Comparison of ENCODE assay signal across 1 cellular context in the genomic region with DNA sequence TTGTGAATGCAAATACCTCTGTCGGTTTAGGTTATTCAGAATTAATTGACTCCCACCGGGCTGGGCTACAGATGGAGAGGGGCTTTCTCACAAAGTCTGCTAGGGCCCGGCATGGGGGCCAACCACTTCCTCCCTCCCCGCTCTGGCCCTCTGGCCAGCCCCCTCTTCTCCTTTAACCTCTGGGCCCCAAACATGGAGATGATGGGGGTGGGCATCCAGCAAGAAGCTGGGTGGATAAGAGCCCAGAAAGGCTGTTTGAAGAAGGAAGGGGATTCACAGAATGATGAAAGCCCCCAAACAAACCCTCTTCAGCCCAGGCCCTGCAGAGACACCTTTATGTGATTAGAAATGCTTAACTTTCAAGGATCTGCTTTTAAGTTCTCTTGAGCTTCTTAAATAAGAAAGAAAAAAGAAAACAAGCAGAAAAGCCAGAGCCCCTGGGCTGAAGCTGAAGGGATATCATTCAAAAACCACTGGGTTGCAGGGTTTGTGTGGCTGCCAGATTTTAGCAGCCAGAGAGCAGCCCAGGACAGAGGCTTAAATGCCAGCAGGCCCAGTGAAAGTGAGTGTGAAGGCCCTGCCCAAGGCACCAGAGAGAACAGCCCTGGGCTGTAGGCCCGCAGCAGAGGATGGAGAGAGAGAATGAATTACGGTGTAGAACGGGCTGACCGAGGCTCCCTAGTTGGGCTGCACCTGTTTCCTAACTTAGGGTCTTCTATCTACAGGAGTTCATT.
TF ChIP-seq lines count a peak whose summit lies in the region.

No MANE protein-coding gene starts in this region.

TF ChIP-seq in HepG2, 621 proteins besides CTCF, POLR2A, EP300 and RAD21:
- TF ChIP-seq ZNF629 (CRISPR knock-in tag; conservative IDR thresholded peaks at IDR 0.05) (no peak), ZNF790 (CRISPR knock-in tag; IDR thresholded peaks at IDR 0.05; ENCODE audit: borderline replicate concordance) (no peak), MEIS1 (CRISPR knock-in tag; IDR thresholded peaks at IDR 0.05; ENCODE audit: borderline replicate concordance) (no peak), KLF9 (CRISPR knock-in tag; IDR thresholded peaks at IDR 0.05; ENCODE audit: low read depth) (no peak), DNMT1 (CRISPR knock-in tag; IDR thresholded peaks at IDR 0.05) (no peak), THAP8 (CRISPR knock-in tag; IDR thresholded peaks at IDR 0.05; ENCODE audit: borderline replicate concordance) (no peak), MXI1 (IDR thresholded peaks at IDR 0.05; ENCODE audit: borderline replicate concordance, low read depth, low read length) (no peak), ZC3H4 (CRISPR knock-in tag; IDR thresholded peaks at IDR 0.05; ENCODE audit: borderline replicate concordance) (no peak), HOXA9 (CRISPR knock-in tag; IDR thresholded peaks at IDR 0.05; ENCODE audit: borderline replicate concordance) (no peak), RAD51 (IDR thresholded peaks at IDR 0.05; ENCODE audit: borderline replicate concordance) (no peak), ZNF274 (CRISPR knock-in tag; IDR thresholded peaks at IDR 0.05) (no peak), FOXK2 (IDR thresholded peaks at IDR 0.05) (no peak), SMAD3 (CRISPR knock-in tag; IDR thresholded peaks at IDR 0.05) (no peak), ZNF3 (CRISPR knock-in tag; IDR thresholded peaks at IDR 0.05) (no peak), MAFG (CRISPR knock-in tag; IDR thresholded peaks at IDR 0.05) (no peak)
- TF ChIP-seq, protein P1, sequence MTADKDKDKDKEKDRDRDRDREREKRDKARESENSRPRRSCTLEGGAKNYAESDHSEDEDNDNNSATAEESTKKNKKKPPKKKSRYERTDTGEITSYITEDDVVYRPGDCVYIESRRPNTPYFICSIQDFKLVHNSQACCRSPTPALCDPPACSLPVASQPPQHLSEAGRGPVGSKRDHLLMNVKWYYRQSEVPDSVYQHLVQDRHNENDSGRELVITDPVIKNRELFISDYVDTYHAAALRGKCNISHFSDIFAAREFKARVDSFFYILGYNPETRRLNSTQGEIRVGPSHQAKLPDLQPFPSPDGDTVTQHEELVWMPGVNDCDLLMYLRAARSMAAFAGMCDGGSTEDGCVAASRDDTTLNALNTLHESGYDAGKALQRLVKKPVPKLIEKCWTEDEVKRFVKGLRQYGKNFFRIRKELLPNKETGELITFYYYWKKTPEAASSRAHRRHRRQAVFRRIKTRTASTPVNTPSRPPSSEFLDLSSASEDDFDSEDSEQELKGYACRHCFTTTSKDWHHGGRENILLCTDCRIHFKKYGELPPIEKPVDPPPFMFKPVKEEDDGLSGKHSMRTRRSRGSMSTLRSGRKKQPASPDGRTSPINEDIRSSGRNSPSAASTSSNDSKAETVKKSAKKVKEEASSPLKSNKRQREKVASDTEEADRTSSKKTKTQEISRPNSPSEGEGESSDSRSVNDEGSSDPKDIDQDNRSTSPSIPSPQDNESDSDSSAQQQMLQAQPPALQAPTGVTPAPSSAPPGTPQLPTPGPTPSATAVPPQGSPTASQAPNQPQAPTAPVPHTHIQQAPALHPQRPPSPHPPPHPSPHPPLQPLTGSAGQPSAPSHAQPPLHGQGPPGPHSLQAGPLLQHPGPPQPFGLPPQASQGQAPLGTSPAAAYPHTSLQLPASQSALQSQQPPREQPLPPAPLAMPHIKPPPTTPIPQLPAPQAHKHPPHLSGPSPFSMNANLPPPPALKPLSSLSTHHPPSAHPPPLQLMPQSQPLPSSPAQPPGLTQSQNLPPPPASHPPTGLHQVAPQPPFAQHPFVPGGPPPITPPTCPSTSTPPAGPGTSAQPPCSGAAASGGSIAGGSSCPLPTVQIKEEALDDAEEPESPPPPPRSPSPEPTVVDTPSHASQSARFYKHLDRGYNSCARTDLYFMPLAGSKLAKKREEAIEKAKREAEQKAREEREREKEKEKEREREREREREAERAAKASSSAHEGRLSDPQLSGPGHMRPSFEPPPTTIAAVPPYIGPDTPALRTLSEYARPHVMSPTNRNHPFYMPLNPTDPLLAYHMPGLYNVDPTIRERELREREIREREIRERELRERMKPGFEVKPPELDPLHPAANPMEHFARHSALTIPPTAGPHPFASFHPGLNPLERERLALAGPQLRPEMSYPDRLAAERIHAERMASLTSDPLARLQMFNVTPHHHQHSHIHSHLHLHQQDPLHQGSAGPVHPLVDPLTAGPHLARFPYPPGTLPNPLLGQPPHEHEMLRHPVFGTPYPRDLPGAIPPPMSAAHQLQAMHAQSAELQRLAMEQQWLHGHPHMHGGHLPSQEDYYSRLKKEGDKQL (CRISPR knock-in tag; IDR thresholded peaks at IDR 0.05; ENCODE audit: low read depth): no peak
- TF ChIP-seq, protein P2, sequence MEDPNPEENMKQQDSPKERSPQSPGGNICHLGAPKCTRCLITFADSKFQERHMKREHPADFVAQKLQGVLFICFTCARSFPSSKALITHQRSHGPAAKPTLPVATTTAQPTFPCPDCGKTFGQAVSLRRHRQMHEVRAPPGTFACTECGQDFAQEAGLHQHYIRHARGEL (CRISPR knock-in tag; IDR thresholded peaks at IDR 0.05): no peak
- TF ChIP-seq, protein P3, sequence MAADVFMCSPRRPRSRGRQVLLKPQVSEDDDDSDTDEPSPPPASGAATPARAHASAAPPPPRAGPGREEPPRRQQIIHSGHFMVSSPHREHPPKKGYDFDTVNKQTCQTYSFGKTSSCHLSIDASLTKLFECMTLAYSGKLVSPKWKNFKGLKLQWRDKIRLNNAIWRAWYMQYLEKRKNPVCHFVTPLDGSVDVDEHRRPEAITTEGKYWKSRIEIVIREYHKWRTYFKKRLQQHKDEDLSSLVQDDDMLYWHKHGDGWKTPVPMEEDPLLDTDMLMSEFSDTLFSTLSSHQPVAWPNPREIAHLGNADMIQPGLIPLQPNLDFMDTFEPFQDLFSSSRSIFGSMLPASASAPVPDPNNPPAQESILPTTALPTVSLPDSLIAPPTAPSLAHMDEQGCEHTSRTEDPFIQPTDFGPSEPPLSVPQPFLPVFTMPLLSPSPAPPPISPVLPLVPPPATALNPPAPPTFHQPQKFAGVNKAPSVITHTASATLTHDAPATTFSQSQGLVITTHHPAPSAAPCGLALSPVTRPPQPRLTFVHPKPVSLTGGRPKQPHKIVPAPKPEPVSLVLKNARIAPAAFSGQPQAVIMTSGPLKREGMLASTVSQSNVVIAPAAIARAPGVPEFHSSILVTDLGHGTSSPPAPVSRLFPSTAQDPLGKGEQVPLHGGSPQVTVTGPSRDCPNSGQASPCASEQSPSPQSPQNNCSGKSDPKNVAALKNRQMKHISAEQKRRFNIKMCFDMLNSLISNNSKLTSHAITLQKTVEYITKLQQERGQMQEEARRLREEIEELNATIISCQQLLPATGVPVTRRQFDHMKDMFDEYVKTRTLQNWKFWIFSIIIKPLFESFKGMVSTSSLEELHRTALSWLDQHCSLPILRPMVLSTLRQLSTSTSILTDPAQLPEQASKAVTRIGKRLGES (CRISPR knock-in tag; IDR thresholded peaks at IDR 0.05; ENCODE audit: borderline replicate concordance): no peak
